12 cellular contexts compared by ENCODE assay signal in genomic region chr6:39389372-39389767, GRCh38.
DNase-seq lines count a peak whose midpoint lies in the region; ATAC-seq and TF ChIP-seq lines count a peak whose summit lies in the region.
"Had no signal": no experiment of that assay in that cellular context is flagged by ENCODE, and none has a peak within 500 bp of the region (broad histone marks: within the 10 kb centered on the region; RNA-seq: fewer than 3 reads in every experiment).

No MANE protein-coding gene starts in this region.

- WGBS in hepatocyte (ENCODE audit: low lambda C conversion rate, missing lambda C conversion rate), result 49% methylated on average over 4 of the region's 4 CpGs

- H3K27ac ChIP-seq in cardiac muscle cell (no peak overlapping the region), VCaP (no peak overlapping the region), hepatocyte (peak overlapping the region; percentile 50), upper lobe of right lung (no peak overlapping the region)

- H3K4me2 ChIP-seq in hepatocyte, result no peak overlapping the region

- no peaks in the 10 kb centered on the region for H3K4me1 ChIP-seq in cardiac muscle cell (ENCODE audit: low read depth)
- H3K4me1 ChIP-seq in hepatocyte (ENCODE audit: insufficient read depth), result peaks cover 12% of the 10 kb centered on the region
- H3K4me1 ChIP-seq in upper lobe of right lung, result no peaks in the 10 kb centered on the region

- H3K4me3 ChIP-seq in cardiac muscle cell (no peak overlapping the region), hepatocyte (no peak overlapping the region), upper lobe of right lung (no peak overlapping the region)

- TF ChIP-seq CTCF in cardiac muscle cell (IDR thresholded peaks at IDR 0.05; ENCODE audit: low read depth, low read length) (peak; percentile 47), VCaP (conservative IDR thresholded peaks at IDR 0.05) (0 out of 2 replicates have a peak, but pooled peaks have one; percentile 33), hepatocyte (IDR thresholded peaks at IDR 0.05; ENCODE audit: poor library complexity) (peak; percentile 28), upper lobe of right lung (IDR thresholded peaks at IDR 0.05) (no peak)

- H2AFZ ChIP-seq in hepatocyte, result no peak overlapping the region

- H3K36me3 Mint-ChIP-seq in activated CD4-positive, alpha-beta memory T cell treated with anti-CD3 and anti-CD28 coated beads, Interleukin-2, amount 10 ng/mL, durations not matched to agents 7 days and 5 days (ENCODE audit: low read depth), result no peaks in the 10 kb centered on the region
- H3K36me3 Mint-ChIP-seq: mesothelial cell of epicardium had no signal

- no peaks in the 10 kb centered on the region for H3K79me2 ChIP-seq in hepatocyte

- peaks cover 17% of the 10 kb centered on the region for H3K27me3 Mint-ChIP-seq in activated CD4-positive, alpha-beta memory T cell treated with anti-CD3 and anti-CD28 coated beads, Interleukin-2, amount 10 ng/mL, durations not matched to agents 7 days and 5 days

- no peak overlapping the region for H3K27ac Mint-ChIP-seq in activated CD4-positive, alpha-beta memory T cell treated with anti-CD3 and anti-CD28 coated beads, Interleukin-2, amount 10 ng/mL, durations not matched to agents 7 days and 5 days
- H3K27ac Mint-ChIP-seq: activated T-helper 2 cell treated with anti-CD3 and anti-CD28 coated beads, Interferon-gamma antibody, Interleukin-2, Interleukin-4, amounts not matched to agents 10 μg/mL and 5 μg/mL and 100 μg/mL, durations not matched to agents 14 hours and 24 hours and 36 hours; mesothelial cell of epicardium had no signal

- POLR2A ChIA-PET in activated CD4-positive, alpha-beta memory T cell treated with anti-CD3 and anti-CD28 coated beads, Interleukin-2, amount 10 ng/mL, durations not matched to agents 7 days and 5 days (lab: Charles Lee), result no interaction called here

- DNase-seq in cardiac muscle cell (ENCODE audit: low read depth in 1 of 2, low spot score in 1 of 2) (peak; percentile 28 to 58), cardiac septum (ENCODE audit: low spot score) (no peak), hepatocyte (ENCODE audit: low spot score) (peak; percentile 29), upper lobe of right lung (no peak), Kasumi-1 (lab: John Stamatoyannopoulos, UW) (no peak), RPMI8226 (no peak)
- DNase-seq in activated CD4-positive, alpha-beta memory T cell treated with anti-CD3 and anti-CD28 coated beads, Interleukin-2, amount 10 ng/mL, durations not matched to agents 7 days and 5 days, result no peak
- DNase-seq: NCI-H774; stimulated activated CD4-positive, alpha-beta T cell treated with anti-CD3 and anti-CD28 coated beads, Interleukin-15, amount 100 ng/mL, for 24 hours had no signal

- H3K9me3 ChIP-seq in cardiac muscle cell (ENCODE audit: low read depth) (no peaks in the 10 kb centered on the region), hepatocyte (ENCODE audit: low read depth) (no peaks in the 10 kb centered on the region), upper lobe of right lung (no peaks in the 10 kb centered on the region)

- intact Hi-C loops in cardiac septum (cut with DNase I) (no loop called here), upper lobe of right lung (cut with DNase I) (loop anchor here (10.0 kb wide), 1 partner anchor 495 kb away; no protein-coding TSS in a partner anchor)

- H3K27me3 ChIP-seq in cardiac muscle cell (no peaks in the 10 kb centered on the region), hepatocyte (no peaks in the 10 kb centered on the region), upper lobe of right lung (no peaks in the 10 kb centered on the region)

- H4K20me1 ChIP-seq in hepatocyte (ENCODE audit: insufficient read depth, poor library complexity, severe bottlenecking), result no peaks in the 10 kb centered on the region

- H3K4me3 Mint-ChIP-seq in activated CD4-positive, alpha-beta memory T cell treated with anti-CD3 and anti-CD28 coated beads, Interleukin-2, amount 10 ng/mL, durations not matched to agents 7 days and 5 days, result no peak overlapping the region
- H3K4me3 Mint-ChIP-seq: mesothelial cell of epicardium had no signal

- H3K9me2 ChIP-seq in hepatocyte (replicated peaks; ENCODE audit: insufficient read depth), result no peaks in the 10 kb centered on the region

- CTCF ChIA-PET in activated CD4-positive, alpha-beta memory T cell treated with anti-CD3 and anti-CD28 coated beads, Interleukin-2, amount 10 ng/mL, durations not matched to agents 7 days and 5 days (lab: Charles Lee), result no interaction called here

- ATAC-seq in upper lobe of right lung, result peak; percentile 47

- H3K4me1 Mint-ChIP-seq in activated CD4-positive, alpha-beta memory T cell treated with anti-CD3 and anti-CD28 coated beads, Interleukin-2, amount 10 ng/mL, durations not matched to agents 7 days and 5 days, result no peaks in the 10 kb centered on the region

- no peaks in the 10 kb centered on the region for H3K36me3 ChIP-seq in cardiac muscle cell
- no peaks in the 10 kb centered on the region for H3K36me3 ChIP-seq in hepatocyte (replicated peaks; ENCODE audit: insufficient read depth, low read depth)
- H3K36me3 ChIP-seq in upper lobe of right lung, result no peaks in the 10 kb centered on the region

- H3K9me3 Mint-ChIP-seq in activated CD4-positive, alpha-beta memory T cell treated with anti-CD3 and anti-CD28 coated beads, Interleukin-2, amount 10 ng/mL, durations not matched to agents 7 days and 5 days, result no peaks in the 10 kb centered on the region
- H3K9me3 Mint-ChIP-seq: activated T-helper 2 cell treated with anti-CD3 and anti-CD28 coated beads, Interferon-gamma antibody, Interleukin-2, Interleukin-4, amounts not matched to agents 10 μg/mL and 5 μg/mL and 100 μg/mL, durations not matched to agents 14 hours and 24 hours and 36 hours; mesothelial cell of epicardium had no signal

Comparison
In these comparisons a context has a peak if more than half of its experiments do, and no peak if none do; other contexts are left out.
1. DNase-seq: peak in cardiac muscle cell (2 of 2) and hepatocyte (single experiment); none in cardiac septum (single experiment), upper lobe of right lung (single experiment), Kasumi-1 (0 of 2), activated CD4-positive, alpha-beta memory T cell treated with anti-CD3 and anti-CD28 coated beads, Interleukin-2, amount 10 ng/mL, durations not matched to agents 7 days and 5 days (single experiment) and RPMI8226 (single experiment).